In genomic region chr12:20627001-20627588, GRCh38 we compare ENCODE assay signal across 24 cellular contexts.
A peak's percentile ranks its signal among the peaks of the same experiment; 100 is the strongest.
DNase-seq lines count a peak whose midpoint lies in the region; ATAC-seq and TF ChIP-seq lines count a peak whose summit lies in the region.
"Had no signal": no experiment of that assay in that cellular context is flagged by ENCODE, and none has a peak within 500 bp of the region (broad histone marks: within the 10 kb centered on the region; RNA-seq: fewer than 3 reads in every experiment).

No MANE protein-coding gene starts in this region.

- 29% methylated on average over 1 of the region's 1 CpG for WGBS in prostate gland

- no peaks in the 10 kb centered on the region for H4K20me1 ChIP-seq in OCI-LY3 (ENCODE audit: insufficient read depth, low read length)

- H3K4me2 ChIP-seq in OCI-LY3 (ENCODE audit: low read length) = peak overlapping the region; percentile 31; the same call in 1 of the 2 replicates

- no peaks in the 10 kb centered on the region for H3K9me3 ChIP-seq in OCI-LY3 (ENCODE audit: insufficient read depth, low read length)
- H3K9me3 ChIP-seq in cardiac muscle cell (ENCODE audit: low read depth) = no peaks in the 10 kb centered on the region
- no peaks in the 10 kb centered on the region for H3K9me3 ChIP-seq in MG63
- no peaks in the 10 kb centered on the region for H3K9me3 ChIP-seq in prostate gland
- H3K9me3 ChIP-seq: ovary had no signal

- H3K27me3 ChIP-seq in OCI-LY3 (ENCODE audit: low read depth, low read length) (no peaks in the 10 kb centered on the region), cardiac muscle cell (no peaks in the 10 kb centered on the region), MG63 (no peaks in the 10 kb centered on the region), prostate gland (replicated peaks; ENCODE audit: insufficient read depth) (no peaks in the 10 kb centered on the region)
- H3K27me3 ChIP-seq: foreskin keratinocyte, ovary had no signal

- H3K27ac ChIP-seq in OCI-LY3 (ENCODE audit: low read length) = no peak overlapping the region
- H3K27ac ChIP-seq in cardiac muscle cell = peak overlapping the region; percentile 39
- no peak overlapping the region for H3K27ac ChIP-seq in prostate gland
- H3K27ac ChIP-seq: foreskin keratinocyte, ovary had no signal

- no peaks in the 10 kb centered on the region for H3K36me3 ChIP-seq in OCI-LY3 (replicated peaks; ENCODE audit: low read depth, low read length)
- H3K36me3 ChIP-seq in cardiac muscle cell = no peaks in the 10 kb centered on the region
- H3K36me3 ChIP-seq in MG63 = no peaks in the 10 kb centered on the region
- H3K36me3 ChIP-seq in prostate gland = no peaks in the 10 kb centered on the region
- H3K36me3 ChIP-seq: ovary had no signal

- TF ChIP-seq CTCF in OCI-LY3 (IDR thresholded peaks at IDR 0.05; ENCODE audit: low read depth, low read length) (no peak), cardiac muscle cell (IDR thresholded peaks at IDR 0.05; ENCODE audit: low read depth, low read length) (no peak), prostate gland (IDR thresholded peaks at IDR 0.05) (no peak)

- peaks cover 11% of the 10 kb centered on the region; the same call in 1 of the 2 replicates for H3K4me1 ChIP-seq in OCI-LY3 (ENCODE audit: low read length)
- H3K4me1 ChIP-seq in cardiac muscle cell (ENCODE audit: low read depth) = peaks cover 29% of the 10 kb centered on the region
- H3K4me1 ChIP-seq in prostate gland (replicated peaks) = peaks cover 13% of the 10 kb centered on the region
- H3K4me1 ChIP-seq: foreskin keratinocyte had no signal

- no peak for ATAC-seq in HG03108 (IDR thresholded peaks at IDR 0.05; ENCODE audit: unreplicated experiment)
- ATAC-seq: activated naive CD4-positive, alpha-beta T cell treated with anti-CD3 and anti-CD28 coated beads, Interleukin-2, amount 50 U/mL, for 72 hours; activated T-helper 17 cell treated with anti-CD3 and anti-CD28 coated beads, Interleukin-2, amount 50 U/mL, for 72 hours; CD8-positive, alpha-beta T cell; foreskin keratinocyte; natural killer cell treated with Interleukin-12 subunit alpha and Interleukin-12 subunit beta and Interleukin-15 and Interleukin-18, amount 100 ng/mL, for 72 hours had no signal

- DNase-seq in HuH-7 (ENCODE audit: low spot score) = peak; percentile 5
- no peak for DNase-seq in cardiac muscle cell (ENCODE audit: low read depth in 1 of 2, low spot score in 1 of 2)
- DNase-seq in renal cortical epithelial cell (ENCODE audit: low read depth) = peak; percentile 56
- no peak for DNase-seq in medulla oblongata (ENCODE audit: extremely low spot score)
- DNase-seq in MG63 = no peak
- DNase-seq in prostate gland (ENCODE audit: low spot score) = no peak
- DNase-seq: activated CD4-positive, alpha-beta T cell treated with anti-CD3 and anti-CD28 coated beads, Interleukin-2, amount 50 U/mL, for 4 hours; activated CD8-positive, alpha-beta memory T cell treated with anti-CD3 and anti-CD28 coated beads, Interleukin-2, amount 50 U/mL, for 48 hours; CD8-positive, alpha-beta T cell; cerebellar nuclear complex; foreskin keratinocyte; HFFc6; hippocampal formation; immature natural killer cell; MV-4-11; NCI-H1694 treated with DMSO at 0.1 percent for 48 hours; ovary; T-helper 9 cell; trophoblast cell had no signal

- no peak overlapping the region for H3K9ac ChIP-seq in OCI-LY3 (ENCODE audit: low read length)

- TF ChIP-seq POLR2A in prostate gland (IDR thresholded peaks at IDR 0.05) = no peak

- intact Hi-C loops in prostate gland (cut with DNase I) = loop anchor here (5.0 kb wide), 1 partner anchor 355 kb away; no protein-coding TSS in a partner anchor

- no peaks in the 10 kb centered on the region for H3K79me2 ChIP-seq in OCI-LY3 (ENCODE audit: low read length)

- peak overlapping the region; percentile 31; the same call in 1 of the 2 replicates for H2AFZ ChIP-seq in OCI-LY3 (ENCODE audit: low read depth, low read length)

- no peak overlapping the region for H3K4me3 ChIP-seq in OCI-LY3 (ENCODE audit: low read length)
- no peak overlapping the region for H3K4me3 ChIP-seq in cardiac muscle cell
- no peak overlapping the region for H3K4me3 ChIP-seq in MG63
- H3K4me3 ChIP-seq in prostate gland = no peak overlapping the region
- H3K4me3 ChIP-seq: ovary had no signal

Comparison
In these comparisons a context has a peak if more than half of its experiments do, and no peak if none do; other contexts are left out.
1. DNase-seq: peak in HuH-7 (single experiment) and renal cortical epithelial cell (single experiment); none in cardiac muscle cell (0 of 2), medulla oblongata (single experiment), MG63 (single experiment) and prostate gland (single experiment).